ENCODE assay signal across 8 cellular contexts in genomic region chr11:75492181-75492820, GRCh38. TPM values are rescaled to one million over a fixed set of nuclear protein-coding genes. Genes with fewer than 3 reads are reported as not detected.
A peak's percentile ranks its signal among the peaks of the same experiment; 100 is the strongest.
DNase-seq lines count a peak whose midpoint lies in the region; ATAC-seq and TF ChIP-seq lines count a peak whose summit lies in the region.

No MANE protein-coding gene starts in this region.

- H3K9me3 Mint-ChIP-seq in activated CD4-positive, alpha-beta T cell treated with anti-CD3 and anti-CD28 coated beads, Interleukin-2, amount 10 ng/mL, durations not matched to agents 24 days and 14 days = no peaks in the 10 kb centered on the region
- H3K9me3 Mint-ChIP-seq in stimulated activated naive B cell treated with anti-CD40 and anti-IgM and Interleukin-4, amounts not matched to agents 10 μg/mL and 1 μg/mL and 100 μg/mL, for 72 hours = no peaks in the 10 kb centered on the region

- H3K4me1 Mint-ChIP-seq in activated CD4-positive, alpha-beta T cell treated with anti-CD3 and anti-CD28 coated beads, Interleukin-2, amount 10 ng/mL, durations not matched to agents 24 days and 14 days = peaks cover 6% of the 10 kb centered on the region
- H3K4me1 Mint-ChIP-seq in stimulated activated naive B cell treated with anti-CD40 and anti-IgM and Interleukin-4, amounts not matched to agents 10 μg/mL and 1 μg/mL and 100 μg/mL, for 72 hours = peaks cover 5 to 6% of the 10 kb centered on the region in 2 donors

- intact Hi-C loops in activated CD4-positive, alpha-beta T cell treated with anti-CD3 and anti-CD28 coated beads, Interleukin-2, amount 10 ng/mL, durations not matched to agents 24 days and 14 days (cut with micrococcal nuclease) = loop anchor here (2.0 kb wide), 1 partner anchor 32 kb away; the partner anchor contains the start of gene GDPD5

- H3K4me3 Mint-ChIP-seq in activated CD4-positive, alpha-beta T cell treated with anti-CD3 and anti-CD28 coated beads, Interleukin-2, amount 10 ng/mL, durations not matched to agents 24 days and 14 days = peak overlapping the region; percentile 75
- H3K4me3 Mint-ChIP-seq in stimulated activated naive B cell treated with anti-CD40 and anti-IgM and Interleukin-4, amounts not matched to agents 10 μg/mL and 1 μg/mL and 100 μg/mL, for 72 hours = peak overlapping the region; percentile 53 to 63

- no peak for ATAC-seq in GM18505 (IDR thresholded peaks at IDR 0.05; ENCODE audit: unreplicated experiment)
- ATAC-seq in stimulated activated naive B cell treated with anti-CD40 and anti-IgM and Interleukin-4, amounts not matched to agents 10 μg/mL and 1 μg/mL and 100 μg/mL, for 72 hours (replicated peaks) = peak; percentile 93 to 97
- no peak for ATAC-seq in HG03097 (IDR thresholded peaks at IDR 0.05; ENCODE audit: low FRiP score, unreplicated experiment)

- H3K36me3 Mint-ChIP-seq in activated CD4-positive, alpha-beta T cell treated with anti-CD3 and anti-CD28 coated beads, Interleukin-2, amount 10 ng/mL, durations not matched to agents 24 days and 14 days (ENCODE audit: low read depth) = no peaks in the 10 kb centered on the region
- no peaks in the 10 kb centered on the region for H3K36me3 Mint-ChIP-seq in stimulated activated naive B cell treated with anti-CD40 and anti-IgM and Interleukin-4, amounts not matched to agents 10 μg/mL and 1 μg/mL and 100 μg/mL, for 72 hours

- in situ Hi-C loops in KBM-7 (cut with MboI; ENCODE audit: low pct_unique_long_range_greater_than_20kb, low sequenced_read_pairs) = no loop called here

- H3K27ac Mint-ChIP-seq in activated CD4-positive, alpha-beta T cell treated with anti-CD3 and anti-CD28 coated beads, Interleukin-2, amount 10 ng/mL, durations not matched to agents 24 days and 14 days = peak overlapping the region; percentile 88
- H3K27ac Mint-ChIP-seq in stimulated activated naive B cell treated with anti-CD40 and anti-IgM and Interleukin-4, amounts not matched to agents 10 μg/mL and 1 μg/mL and 100 μg/mL, for 72 hours = peak overlapping the region; percentile 79

- DNase-seq in KBM-7 = peak; percentile 66
- DNase-seq in activated CD4-positive, alpha-beta T cell treated with anti-CD3 and anti-CD28 coated beads, Interleukin-2, amount 10 ng/mL, durations not matched to agents 24 days and 14 days = peak; percentile 84
- peak; percentile 45 for DNase-seq in glomerular visceral epithelial cell (ENCODE audit: extremely low spot score)
- DNase-seq in stimulated activated naive B cell treated with anti-CD40 and anti-IgM and Interleukin-4, amounts not matched to agents 10 μg/mL and 1 μg/mL and 100 μg/mL, for 72 hours = peak; percentile 39
- no peak for DNase-seq in NCI-H2107 treated with DMSO at 0.1 percent for 48 hours (lab: John Stamatoyannopoulos, UW; ENCODE audit: unreplicated experiment)
- no peak for DNase-seq in NCI-H1694 treated with DMSO at 0.1 percent for 48 hours (lab: John Stamatoyannopoulos, UW)

- no peaks in the 10 kb centered on the region for H3K27me3 Mint-ChIP-seq in activated CD4-positive, alpha-beta T cell treated with anti-CD3 and anti-CD28 coated beads, Interleukin-2, amount 10 ng/mL, durations not matched to agents 24 days and 14 days
- H3K27me3 Mint-ChIP-seq in stimulated activated naive B cell treated with anti-CD40 and anti-IgM and Interleukin-4, amounts not matched to agents 10 μg/mL and 1 μg/mL and 100 μg/mL, for 72 hours = no peaks in the 10 kb centered on the region

- peak; percentile 51 for TF ChIP-seq POLR2A in GM18505 (IDR thresholded peaks at IDR 0.05; ENCODE audit: borderline replicate concordance, extremely low read depth, insufficient read depth, insufficient read length)

RNA-seq across cellular contexts. Expression of gene GDPD5, which starts 33.4 kb away (rescaled TPM):
- 13.4 and 14.5 TPM in 2 replicates for total RNA-seq in activated CD4-positive, alpha-beta T cell treated with anti-CD3 and anti-CD28 coated beads, Interleukin-2, amount 10 ng/mL, durations not matched to agents 24 days and 14 days

RNA-seq across cellular contexts. Expression of gene KLHL35, which starts 59.3 kb away (rescaled TPM):
- total RNA-seq in activated CD4-positive, alpha-beta T cell treated with anti-CD3 and anti-CD28 coated beads, Interleukin-2, amount 10 ng/mL, durations not matched to agents 24 days and 14 days = 1.7 and 2.0 TPM in 2 replicates

Comparison
In these comparisons a context has a peak if more than half of its experiments do, and no peak if none do; other contexts are left out.
1. ATAC-seq: peak in stimulated activated naive B cell treated with anti-CD40 and anti-IgM and Interleukin-4, amounts not matched to agents 10 μg/mL and 1 μg/mL and 100 μg/mL, for 72 hours (2 of 2); none in GM18505 (single experiment) and HG03097 (single experiment).
2. DNase-seq: peak in KBM-7 (single experiment), activated CD4-positive, alpha-beta T cell treated with anti-CD3 and anti-CD28 coated beads, Interleukin-2, amount 10 ng/mL, durations not matched to agents 24 days and 14 days (single experiment), glomerular visceral epithelial cell (single experiment) and stimulated activated naive B cell treated with anti-CD40 and anti-IgM and Interleukin-4, amounts not matched to agents 10 μg/mL and 1 μg/mL and 100 μg/mL, for 72 hours (single experiment); none in NCI-H2107 treated with DMSO at 0.1 percent for 48 hours (single experiment) and NCI-H1694 treated with DMSO at 0.1 percent for 48 hours (single experiment).